Comparison of ENCODE assay signal across 24 cellular contexts in the genomic region with DNA sequence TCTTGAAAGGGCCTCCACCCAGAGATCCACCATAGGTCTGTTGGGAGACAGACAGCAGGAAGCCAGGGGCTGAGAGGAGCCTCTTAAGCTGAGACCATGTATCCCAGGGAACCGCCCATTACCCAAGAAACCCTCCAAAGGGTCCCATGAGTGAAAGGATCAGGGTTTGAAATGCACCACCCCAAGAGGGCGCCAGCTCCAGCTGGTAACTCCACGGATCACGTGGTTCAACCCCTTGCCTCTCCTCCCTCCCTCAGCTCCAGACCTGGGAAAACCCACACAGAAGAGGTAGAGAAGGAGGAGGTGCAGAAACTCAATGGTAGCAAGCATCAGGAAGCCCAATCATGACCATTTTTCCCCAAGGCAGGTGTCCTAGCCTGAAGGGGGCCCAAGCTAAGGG.
DNase-seq lines count a peak whose midpoint lies in the region; ATAC-seq, FAIRE-seq and TF ChIP-seq lines count a peak whose summit lies in the region.
"Had no signal": no experiment of that assay in that cellular context is flagged by ENCODE, and none has a peak within 500 bp of the region (broad histone marks: within the 10 kb centered on the region; RNA-seq: fewer than 3 reads in every experiment).

No MANE protein-coding gene starts in this region.

- no peaks in the 10 kb centered on the region; a peak in 1 of 5 replicates for H3K27me3 ChIP-seq in K562 (ENCODE audit: control insufficient read depth in 2 of 2, insufficient read depth in 2 of 2, low read length in 2 of 2)
- H3K27me3 ChIP-seq: adrenal gland had no signal

- no peak overlapping the region for H3K4me2 ChIP-seq in K562 (ENCODE audit: insufficient read depth, low read length)
- H3K4me2 ChIP-seq: KMS-11 had no signal

- H3K9ac ChIP-seq in K562 (ENCODE audit: insufficient read depth in 1 of 2, low read depth in 2 of 2, low read length in 2 of 2) = no peak overlapping the region
- H3K9ac ChIP-seq: KMS-11 had no signal

- H3K9me3 Mint-ChIP-seq in Calu3 (ENCODE audit: low read depth, unreplicated experiment) = no peaks in the 10 kb centered on the region
- H3K9me3 Mint-ChIP-seq: natural killer cell; stimulated activated naive CD8-positive, alpha-beta T cell treated with anti-CD3 and anti-CD28 coated beads, Interleukin-15, amount 100 ng/mL, for 72 hours; type B pancreatic cell had no signal

- peak; percentile 69 for ATAC-seq in K562
- no peak for ATAC-seq in GM18502 (IDR thresholded peaks at IDR 0.05; ENCODE audit: poor library complexity, unreplicated experiment)
- ATAC-seq in GM19452 (IDR thresholded peaks at IDR 0.05; ENCODE audit: unreplicated experiment) = no peak
- ATAC-seq: natural killer cell; stimulated activated naive CD8-positive, alpha-beta T cell treated with anti-CD3 and anti-CD28 coated beads, Interleukin-15, amount 100 ng/mL, for 72 hours had no signal

- POLR2A ChIA-PET in K562 (lab: Yijun Ruan, JAX) = interaction anchor here (0.6 kb wide), 1 partner anchor 261 kb away, joined by 3 read pairs; no protein-coding TSS in a partner anchor

- in situ Hi-C loops in KBM-7 (cut with MboI; ENCODE audit: low pct_unique_long_range_greater_than_20kb, low sequenced_read_pairs) (no loop called here), K562 (cut with MboI) (no loop called here), G401 (cut with HindIII; ENCODE audit: low sequenced_read_pairs) (no loop called here)

- intact Hi-C loops in Calu3 (cut with micrococcal nuclease; ENCODE audit: unreplicated experiment) = loop anchor here (5.0 kb wide), 1 partner anchor 699 kb away; no protein-coding TSS in a partner anchor
- intact Hi-C loops in K562 (cut with micrococcal nuclease) = no loop called here

- no peaks in the 10 kb centered on the region for H4K20me1 ChIP-seq in K562 (replicated peaks; ENCODE audit: control insufficient read depth, insufficient read depth, low read length)

- TF ChIP-seq RAD21 in K562 (CRISPR knock-in tag; conservative IDR thresholded peaks at IDR 0.05 in 1 of 2, IDR thresholded peaks at IDR 0.05 in 1 of 2) = no peak

- no peak overlapping the region for H3K27ac Mint-ChIP-seq in Calu3 (ENCODE audit: unreplicated experiment)
- H3K27ac Mint-ChIP-seq: HFFc6; natural killer cell; stimulated activated naive CD8-positive, alpha-beta T cell treated with anti-CD3 and anti-CD28 coated beads, Interleukin-15, amount 100 ng/mL, for 72 hours; type B pancreatic cell had no signal

- no peaks in the 10 kb centered on the region for H3K9me3 ChIP-seq in K562 (replicated peaks; ENCODE audit: control insufficient read depth, insufficient read depth, low read depth, low read length)
- H3K9me3 ChIP-seq: adrenal gland had no signal

- TF ChIP-seq POLR2A in K562 (conservative IDR thresholded peaks at IDR 0.05) = no peak

- no peak for FAIRE-seq in K562 (lab: Jason Lieb, UNC)
- FAIRE-seq: bronchial epithelial cell, endothelial cell of umbilical vein had no signal

- H3K4me3 Mint-ChIP-seq in Calu3 (ENCODE audit: low read depth, unreplicated experiment) = no peak overlapping the region
- H3K4me3 Mint-ChIP-seq: HFFc6; natural killer cell; stimulated activated naive CD8-positive, alpha-beta T cell treated with anti-CD3 and anti-CD28 coated beads, Interleukin-15, amount 100 ng/mL, for 72 hours; type B pancreatic cell had no signal

- H3K79me2 ChIP-seq in K562 (ENCODE audit: control insufficient read depth, insufficient read depth, low read length) = no peaks in the 10 kb centered on the region

- DNase-seq in Calu3 = peak; percentile 14
- DNase-seq in KBM-7 = peak; percentile 4
- peak; percentile 24 to 37 (median 29) for DNase-seq in K562 (ENCODE audit: extremely low read depth in 1 of 4, low spot score in 3 of 4)
- no peak for DNase-seq in G401 (ENCODE audit: low spot score)
- no peak for DNase-seq in HK-2 (ENCODE audit: unreplicated experiment)
- DNase-seq: activated CD4-positive, CD25-positive, alpha-beta regulatory T cell treated with anti-CD3 and anti-CD28 coated beads, Interleukin-2, amount 50 U/mL, for 72 hours; activated CD8-positive, alpha-beta memory T cell treated with anti-CD3 and anti-CD28 coated beads, Interleukin-2, amount 50 U/mL, for 4 hours; activated effector memory CD4-positive, alpha-beta T cell treated with Interleukin-2 at 50 U/mL for 16 hours; adrenal gland; cortex of kidney; HFFc6; natural killer cell; NCI-H1105; NCI-H774; stimulated activated naive CD8-positive, alpha-beta T cell treated with anti-CD3 and anti-CD28 coated beads, Interleukin-15, amount 100 ng/mL, for 72 hours; T-helper 9 cell had no signal

- H3K4me3 ChIP-seq in K562 = no peak overlapping the region
- H3K4me3 ChIP-seq: adrenal gland, SK-N-MC had no signal

- H3K27me3 Mint-ChIP-seq in Calu3 (ENCODE audit: unreplicated experiment) = peaks cover 53% of the 10 kb centered on the region

- CTCF ChIA-PET in Calu3 (lab: Charles Lee) (interaction anchor here (0.6 kb wide), 1 partner anchor 288 kb away, joined by 3 read pairs; no protein-coding TSS in a partner anchor), K562 (lab: Yijun Ruan, JAX; ENCODE audit: low intra/inter-chr PET ratio) (no interaction called here)

- 0 out of 2 replicates have a peak, but pooled peaks have one; percentile 8 for TF ChIP-seq CTCF in 22Rv1 (IDR thresholded peaks at IDR 0.05)
- TF ChIP-seq CTCF in Calu3 (IDR thresholded peaks at IDR 0.05; ENCODE audit: unreplicated experiment) = no peak
- peak; percentile 26 to 47 (median 38); a peak in 3 of 6 replicates for TF ChIP-seq CTCF in K562 (IDR thresholded peaks at IDR 0.05 in 2 of 3, conservative IDR thresholded peaks at IDR 0.05 in 1 of 3; ENCODE audit: insufficient read depth in 2 of 3, low read depth in 1 of 3, low read length in 3 of 3)

- TF ChIP-seq EP300 in K562 (IDR thresholded peaks at IDR 0.05; ENCODE audit: low read length) = no peak

- WGBS in K562 (ENCODE audit: insufficient coverage, low coverage, missing lambda C conversion rate) = 0% methylated on average over 4 of the region's 4 CpGs

- H3K36me3 ChIP-seq in K562 (ENCODE audit: control insufficient read depth, insufficient read depth, low read length) = no peaks in the 10 kb centered on the region
- H3K36me3 ChIP-seq: adrenal gland had no signal

- no peaks in the 10 kb centered on the region for H3K9me1 ChIP-seq in K562 (ENCODE audit: control insufficient read depth, insufficient read depth, low read length)

- no peak overlapping the region for H2AFZ ChIP-seq in K562 (ENCODE audit: low read depth, low read length)

- H3K4me1 ChIP-seq in K562 (replicated peaks in 1 of 2; ENCODE audit: control insufficient read depth in 2 of 2, insufficient read depth in 2 of 2, low read length in 2 of 2) = no peaks in the 10 kb centered on the region
- H3K4me1 ChIP-seq: adrenal gland had no signal

- H3K4me1 Mint-ChIP-seq in Calu3 (ENCODE audit: low read depth, unreplicated experiment) = no peaks in the 10 kb centered on the region
- H3K4me1 Mint-ChIP-seq: natural killer cell; stimulated activated naive CD8-positive, alpha-beta T cell treated with anti-CD3 and anti-CD28 coated beads, Interleukin-15, amount 100 ng/mL, for 72 hours had no signal

- no TSS peak for BruUV-seq in Calu3 (replicated peaks; lab: Mats Ljungman, UMichigan)
- BruUV-seq in K562 (replicated peaks; lab: Mats Ljungman, UMichigan) = no TSS peak

- H3K36me3 Mint-ChIP-seq in Calu3 (ENCODE audit: insufficient read depth, unreplicated experiment) = no peaks in the 10 kb centered on the region
- H3K36me3 Mint-ChIP-seq: natural killer cell, type B pancreatic cell had no signal

- H3K27ac ChIP-seq in 22Rv1 = no peak overlapping the region
- H3K27ac ChIP-seq in K562 (ENCODE audit: extremely low read depth, low read depth, low read length) = no peak overlapping the region
- H3K27ac ChIP-seq: adrenal gland, KMS-11, SK-N-MC had no signal

TF ChIP-seq in K562, 482 proteins besides CTCF, POLR2A, EP300 and RAD21 (continues in another document):
- no peak for TF ChIP-seq IRF2 (CRISPR knock-in tag; IDR thresholded peaks at IDR 0.05)
- TF ChIP-seq RAD51 (IDR thresholded peaks at IDR 0.05; ENCODE audit: borderline replicate concordance, low read depth) = peak; percentile 71
- no peak for TF ChIP-seq TFAM (CRISPR knock-in tag; conservative IDR thresholded peaks at IDR 0.05)
- TF ChIP-seq, protein P1, sequence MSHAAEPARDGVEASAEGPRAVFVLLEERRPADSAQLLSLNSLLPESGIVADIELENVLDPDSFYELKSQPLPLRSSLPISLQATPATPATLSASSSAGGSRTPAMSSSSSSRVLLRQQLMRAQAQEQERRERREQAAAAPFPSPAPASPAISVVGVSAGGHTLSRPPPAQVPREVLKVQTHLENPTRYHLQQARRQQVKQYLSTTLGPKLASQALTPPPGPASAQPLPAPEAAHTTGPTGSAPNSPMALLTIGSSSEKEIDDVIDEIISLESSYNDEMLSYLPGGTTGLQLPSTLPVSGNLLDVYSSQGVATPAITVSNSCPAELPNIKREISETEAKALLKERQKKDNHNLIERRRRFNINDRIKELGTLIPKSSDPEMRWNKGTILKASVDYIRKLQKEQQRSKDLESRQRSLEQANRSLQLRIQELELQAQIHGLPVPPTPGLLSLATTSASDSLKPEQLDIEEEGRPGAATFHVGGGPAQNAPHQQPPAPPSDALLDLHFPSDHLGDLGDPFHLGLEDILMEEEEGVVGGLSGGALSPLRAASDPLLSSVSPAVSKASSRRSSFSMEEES (CRISPR knock-in tag; IDR thresholded peaks at IDR 0.05) = peak; percentile 55
- TF ChIP-seq, protein P2, sequence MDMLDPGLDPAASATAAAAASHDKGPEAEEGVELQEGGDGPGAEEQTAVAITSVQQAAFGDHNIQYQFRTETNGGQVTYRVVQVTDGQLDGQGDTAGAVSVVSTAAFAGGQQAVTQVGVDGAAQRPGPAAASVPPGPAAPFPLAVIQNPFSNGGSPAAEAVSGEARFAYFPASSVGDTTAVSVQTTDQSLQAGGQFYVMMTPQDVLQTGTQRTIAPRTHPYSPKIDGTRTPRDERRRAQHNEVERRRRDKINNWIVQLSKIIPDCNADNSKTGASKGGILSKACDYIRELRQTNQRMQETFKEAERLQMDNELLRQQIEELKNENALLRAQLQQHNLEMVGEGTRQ (CRISPR knock-in tag; IDR thresholded peaks at IDR 0.05) = peak; percentile 81
- TF ChIP-seq, protein P3, sequence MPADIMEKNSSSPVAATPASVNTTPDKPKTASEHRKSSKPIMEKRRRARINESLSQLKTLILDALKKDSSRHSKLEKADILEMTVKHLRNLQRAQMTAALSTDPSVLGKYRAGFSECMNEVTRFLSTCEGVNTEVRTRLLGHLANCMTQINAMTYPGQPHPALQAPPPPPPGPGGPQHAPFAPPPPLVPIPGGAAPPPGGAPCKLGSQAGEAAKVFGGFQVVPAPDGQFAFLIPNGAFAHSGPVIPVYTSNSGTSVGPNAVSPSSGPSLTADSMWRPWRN (IDR thresholded peaks at IDR 0.05; ENCODE audit: low read depth) = no peak
- TF ChIP-seq, protein P4, sequence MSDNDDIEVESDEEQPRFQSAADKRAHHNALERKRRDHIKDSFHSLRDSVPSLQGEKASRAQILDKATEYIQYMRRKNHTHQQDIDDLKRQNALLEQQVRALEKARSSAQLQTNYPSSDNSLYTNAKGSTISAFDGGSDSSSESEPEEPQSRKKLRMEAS (CRISPR knock-in tag; IDR thresholded peaks at IDR 0.05) = no peak
- 0 out of 2 replicates have a peak, but pooled peaks have one; percentile 15 for TF ChIP-seq CBFA2T2 (conservative IDR thresholded peaks at IDR 0.05)

Comparison
In these comparisons a context has a peak if more than half of its experiments do, and no peak if none do; other contexts are left out.
1. DNase-seq: peak in Calu3 (single experiment), KBM-7 (single experiment) and K562 (4 of 4); none in G401 (single experiment) and HK-2 (single experiment).